ENCODE assay signal across 7 cellular contexts in genomic region chr9:35728041-35728971, GRCh38.
DNase-seq lines count a peak whose midpoint lies in the region; TF ChIP-seq lines count a peak whose summit lies in the region.

No MANE protein-coding gene starts in this region.

- in situ Hi-C loops in GM18951 (cut with MboI; ENCODE audit: low sequenced_read_pairs, unreplicated experiment) = no loop called here

- H3K9ac ChIP-seq in NT2/D1 (ENCODE audit: insufficient read length, low read depth) = peak overlapping the region; percentile 67

- peak overlapping the region; percentile 21 for H3K4me3 ChIP-seq in NT2/D1 (ENCODE audit: insufficient read length, low read depth)

- peak; percentile 67 for TF ChIP-seq POLR2A in GM18951 (IDR thresholded peaks at IDR 0.05; ENCODE audit: extremely low read depth, insufficient read depth, insufficient read length)

- peak overlapping the region; percentile 65 for H3K27ac ChIP-seq in caudate nucleus (ENCODE audit: low read depth, low read length)

- peaks cover 15% of the 10 kb centered on the region for H3K4me1 ChIP-seq in NT2/D1 (ENCODE audit: insufficient read depth, insufficient read length)

- no peaks in the 10 kb centered on the region for H3K27me3 ChIP-seq in NT2/D1 (ENCODE audit: insufficient read depth, insufficient read length)

- no peaks in the 10 kb centered on the region for H3K9me3 ChIP-seq in NT2/D1 (ENCODE audit: insufficient read depth, low read length)

- peak; percentile 89 for DNase-seq in NT2/D1 (ENCODE audit: low read depth, low spot score)
- peak in 35 of 61 donors; percentile 5 to 74 (median 35) for DNase-seq in caudate nucleus (lab: John Stamatoyannopoulos, UW)
- DNase-seq in left kidney (ENCODE audit: low read depth, low spot score) = peak; percentile 83
- peak; percentile 26 for DNase-seq in stimulated activated CD8-positive, alpha-beta memory T cell treated with anti-CD3 and anti-CD28 coated beads, Interleukin-4, amount 100 ng/mL, for 24 hours (ENCODE audit: low read depth)
- no peak for DNase-seq in NCI-H1417 treated with DMSO at 0.1 percent for 48 hours (lab: John Stamatoyannopoulos, UW)
- DNase-seq in stimulated activated naive CD4-positive, alpha-beta T cell treated with Interleukin-2 at 50 U/mL for 16 hours (lab: John Stamatoyannopoulos, UW) = no peak

- H3K36me3 ChIP-seq in NT2/D1 (ENCODE audit: insufficient read depth, insufficient read length, low read length) = peaks cover 36% of the 10 kb centered on the region

Comparison
In these comparisons a context has a peak if more than half of its experiments do, and no peak if none do; other contexts are left out.
1. DNase-seq: peak in NT2/D1 (single experiment), caudate nucleus (35 of 61), left kidney (single experiment) and stimulated activated CD8-positive, alpha-beta memory T cell treated with anti-CD3 and anti-CD28 coated beads, Interleukin-4, amount 100 ng/mL, for 24 hours (single experiment); none in NCI-H1417 treated with DMSO at 0.1 percent for 48 hours (single experiment) and stimulated activated naive CD4-positive, alpha-beta T cell treated with Interleukin-2 at 50 U/mL for 16 hours (single experiment).